19 cellular contexts compared by ENCODE assay signal in genomic region chr10:14683246-14683645, GRCh38.
DNase-seq lines count a peak whose midpoint lies in the region; ATAC-seq and TF ChIP-seq lines count a peak whose summit lies in the region.
"Had no signal": no experiment of that assay in that cellular context is flagged by ENCODE, and none has a peak within 500 bp of the region (broad histone marks: within the 10 kb centered on the region; RNA-seq: fewer than 3 reads in every experiment).

No MANE protein-coding gene starts in this region.

- ATAC-seq in heart left ventricle, result no peak
- no peak for ATAC-seq in left lung
- ATAC-seq: CD8-positive, alpha-beta T cell had no signal

- intact Hi-C loops in heart left ventricle (cut with DNase I), result no loop called here
- intact Hi-C loops in left lung (cut with DNase I), result no loop called here

- DNase-seq in HL-60 (ENCODE audit: low read depth in 1 of 2, low spot score in 1 of 2) (peak; percentile 36 to 54), NCI-H1048 (lab: John Stamatoyannopoulos, UW) (peak; percentile 42), dermis blood vessel endothelial cell (peak; percentile 29), fibroblast of pulmonary artery (ENCODE audit: low read depth) (peak; percentile 32), GM19240 (ENCODE audit: insufficient read length, low spot score) (no peak), heart left ventricle (no peak), NCI-H510A (lab: John Stamatoyannopoulos, UW) (no peak), left lung (no peak)
- DNase-seq: Calu3; CD8-positive, alpha-beta T cell; NCI-H1105 treated with DMSO at 0.1 percent for 48 hours; NCI-H1694; NCI-H2227 treated with DMSO at 0.1 percent for 48 hours; NCI-H524; NCI-H82; SHP77 had no signal

- peak overlapping the region; percentile 56 for H3K27ac ChIP-seq in HL-60 (replicated peaks)
- no peak overlapping the region for H3K27ac ChIP-seq in heart left ventricle
- no peak overlapping the region for H3K27ac ChIP-seq in left lung
- H3K27ac ChIP-seq: BLaER1 treated with 17β-estradiol and CSF1 and Interleukin-3, amounts not matched to agents 10 nM and 100 nM; KMS-11; SK-N-MC had no signal

- H3K4me3 ChIP-seq in HL-60 (replicated peaks; ENCODE audit: insufficient read depth, low read length), result no peak overlapping the region
- H3K4me3 ChIP-seq in fibroblast of pulmonary artery (replicated peaks; ENCODE audit: low read depth, low read length), result no peak overlapping the region
- no peak overlapping the region for H3K4me3 ChIP-seq in heart left ventricle
- no peak overlapping the region for H3K4me3 ChIP-seq in left lung
- H3K4me3 ChIP-seq: BLaER1 treated with 17β-estradiol and CSF1 and Interleukin-3, amounts not matched to agents 10 nM and 100 nM; SK-N-MC had no signal

- 45 to 74% (median 55%) methylated on average over 6 of the region's 6 CpGs for WGBS in heart left ventricle, 4 donors

- H3K36me3 ChIP-seq in heart left ventricle (no peaks in the 10 kb centered on the region), left lung (no peaks in the 10 kb centered on the region)
- H3K36me3 ChIP-seq: BLaER1 treated with 17β-estradiol and CSF1 and Interleukin-3, amounts not matched to agents 10 nM and 100 nM had no signal

- H3K9me3 ChIP-seq in heart left ventricle (no peaks in the 10 kb centered on the region), left lung (no peaks in the 10 kb centered on the region)

- H3K27me3 ChIP-seq in HL-60 (ENCODE audit: insufficient read depth, poor library complexity, severe bottlenecking) (no peaks in the 10 kb centered on the region), heart left ventricle (no peaks in the 10 kb centered on the region), left lung (no peaks in the 10 kb centered on the region)
- H3K27me3 ChIP-seq: BLaER1 treated with 17β-estradiol and CSF1 and Interleukin-3, amounts not matched to agents 10 nM and 100 nM had no signal

- no peak for TF ChIP-seq POLR2A in heart left ventricle (IDR thresholded peaks at IDR 0.05)

- H3K4me1 ChIP-seq in heart left ventricle (no peaks in the 10 kb centered on the region), left lung (peaks cover 0 to 6% of the 10 kb centered on the region in 2 donors)

- TF ChIP-seq CTCF in HL-60 (IDR thresholded peaks at IDR 0.05; ENCODE audit: insufficient read depth, low read length) (no peak), fibroblast of pulmonary artery (IDR thresholded peaks at IDR 0.05; ENCODE audit: low read length, missing control alignments) (no peak), heart left ventricle (IDR thresholded peaks at IDR 0.05) (no peak), left lung (IDR thresholded peaks at IDR 0.05) (no peak)

Comparison
In these comparisons a context has a peak if more than half of its experiments do, and no peak if none do; other contexts are left out.
1. DNase-seq: peak in HL-60 (2 of 2), NCI-H1048 (single experiment), dermis blood vessel endothelial cell (single experiment) and fibroblast of pulmonary artery (single experiment); none in GM19240 (single experiment), heart left ventricle (0 of 5), NCI-H510A (single experiment) and left lung (0 of 2).